ENCODE assay signal across 17 cellular contexts in genomic region chr15:45150481-45150880, GRCh38. TPM values are rescaled to one million over a fixed set of nuclear protein-coding genes. Genes with fewer than 3 reads are reported as not detected.
A peak's percentile ranks its signal among the peaks of the same experiment; 100 is the strongest.
DNase-seq lines count a peak whose midpoint lies in the region; ATAC-seq, FAIRE-seq and TF ChIP-seq lines count a peak whose summit lies in the region.
"Had no signal": no experiment of that assay in that cellular context is flagged by ENCODE, and none has a peak within 500 bp of the region (broad histone marks: within the 10 kb centered on the region; RNA-seq: fewer than 3 reads in every experiment).

No MANE protein-coding gene starts in this region.

- H3K27ac ChIP-seq in GM23248, result no peak overlapping the region
- H3K27ac ChIP-seq in RWPE2 (ENCODE audit: poor library complexity, severe bottlenecking), result no peak overlapping the region
- H3K27ac ChIP-seq in HepG2 (ENCODE audit: extremely low read length, insufficient read depth, low read length), result no peak overlapping the region
- H3K27ac ChIP-seq: A549 had no signal

- H3F3A ChIP-seq in GM23248 (ENCODE audit: insufficient read depth), result no peaks in the 10 kb centered on the region

- 42 to 47% methylated on average over 6 of the region's 6 CpGs for WGBS in GM23248 (ENCODE audit: low coverage in 1 of 2, low lambda C conversion rate in 2 of 2, missing lambda C conversion rate in 2 of 2), 2 experiments
- 57% methylated on average over 1 of the region's 6 CpGs for WGBS in HepG2 (ENCODE audit: low lambda C conversion rate)

- POLR2A ChIA-PET in HepG2 (lab: Yijun Ruan, JAX), result no interaction called here

- CTCF ChIA-PET in HepG2 (lab: Yijun Ruan, JAX; ENCODE audit: low intra/inter-chr PET ratio, low total read pairs), result no interaction called here

- BruUV-seq in HepG2 (replicated peaks; lab: Mats Ljungman, UMichigan), result no TSS peak

- H3K9ac ChIP-seq in GM23248, result no peak overlapping the region
- no peak overlapping the region for H3K9ac ChIP-seq in HepG2 (ENCODE audit: insufficient read depth, low read depth, low read length)

- H2AFZ ChIP-seq in GM23248 (no peak overlapping the region), HepG2 (ENCODE audit: low read length) (no peak overlapping the region)

- peak; percentile 40 for DNase-seq in GM23248
- DNase-seq in RWPE2 (ENCODE audit: low spot score), result peak; percentile 60
- DNase-seq in HepG2 (ENCODE audit: low spot score), result no peak
- no peak for DNase-seq in OCI-M2 (lab: John Stamatoyannopoulos, UW; ENCODE audit: unreplicated experiment)
- DNase-seq in NCI-H1105 treated with DMSO at 0.1 percent for 48 hours (lab: John Stamatoyannopoulos, UW), result no peak
- no peak for DNase-seq in NCI-H2227 treated with DMSO at 0.1 percent for 48 hours (lab: John Stamatoyannopoulos, UW)
- DNase-seq: CD8-positive, alpha-beta T cell; COR-L47; DMS153; DMS79 treated with DMSO at 0.1 percent for 48 hours had no signal

- H3K79me2 ChIP-seq in GM23248 (ENCODE audit: insufficient read depth), result no peaks in the 10 kb centered on the region
- no peaks in the 10 kb centered on the region for H3K79me2 ChIP-seq in HepG2 (ENCODE audit: insufficient read depth, low read length)

- peaks cover 23% of the 10 kb centered on the region for H3K4me1 ChIP-seq in GM23248 (ENCODE audit: insufficient read depth)
- H3K4me1 ChIP-seq in RWPE2 (ENCODE audit: insufficient read depth, poor library complexity, severe bottlenecking), result peaks cover 14% of the 10 kb centered on the region
- peaks cover 8% of the 10 kb centered on the region for H3K4me1 ChIP-seq in HepG2 (ENCODE audit: insufficient read depth, low read length)
- H3K4me1 ChIP-seq: A549 had no signal

- TF ChIP-seq EP300 in HepG2 (IDR thresholded peaks at IDR 0.05; ENCODE audit: low read depth in 2 of 2, low read length in 2 of 2) (no peak), HepG2 (CRISPR knock-in tag; IDR thresholded peaks at IDR 0.05; ENCODE audit: borderline replicate concordance) (no peak)

- H4K20me1 ChIP-seq in GM23248 (ENCODE audit: insufficient read depth) (no peaks in the 10 kb centered on the region), HepG2 (ENCODE audit: insufficient read depth, low read length) (no peaks in the 10 kb centered on the region)

- no peak overlapping the region for H3K4me3 ChIP-seq in GM23248
- H3K4me3 ChIP-seq in RWPE2 (ENCODE audit: severe bottlenecking), result no peak overlapping the region
- no peak overlapping the region for H3K4me3 ChIP-seq in HepG2 (replicated peaks in 1 of 3; ENCODE audit: insufficient read depth in 1 of 3, low read depth in 2 of 3, low read length in 3 of 3)
- H3K4me3 ChIP-seq: A549 had no signal

- no peak for TF ChIP-seq POLR2A in HepG2 (IDR thresholded peaks at IDR 0.05; ENCODE audit: insufficient read depth in 1 of 2, low read depth in 2 of 2, low read length in 2 of 2)

- no peak for FAIRE-seq in HepG2 (lab: Jason Lieb, UNC)
- FAIRE-seq: A549, D721Med, H54 had no signal

- in situ Hi-C loops in GM23248 (cut with MboI), result no loop called here
- in situ Hi-C loops in HepG2 (cut with HindIII; ENCODE audit: extremely low pct_ligation_motif_present, low pct_unique_long_range_greater_than_20kb), result no loop called here

- H3K27me3 ChIP-seq in GM23248 (replicated peaks; ENCODE audit: insufficient read depth) (no peaks in the 10 kb centered on the region), RWPE2 (ENCODE audit: insufficient read depth, poor library complexity, severe bottlenecking) (no peaks in the 10 kb centered on the region), HepG2 (ENCODE audit: control insufficient read depth in 1 of 2, insufficient read depth in 2 of 2, low read length in 2 of 2) (0 out of 5 replicates have a peak, but pooled peaks cover 0 to 15% of the 10 kb centered on the region in 2 experiments)

- no peaks in the 10 kb centered on the region for H3K36me3 ChIP-seq in GM23248 (ENCODE audit: low read depth)
- no peaks in the 10 kb centered on the region for H3K36me3 ChIP-seq in RWPE2 (ENCODE audit: low read depth)
- H3K36me3 ChIP-seq in HepG2 (replicated peaks in 1 of 2; ENCODE audit: control insufficient read depth in 1 of 2, insufficient read depth in 2 of 2, low read length in 2 of 2), result no peaks in the 10 kb centered on the region

- no peaks in the 10 kb centered on the region for H3K9me2 ChIP-seq in GM23248 (ENCODE audit: insufficient read depth)

- ATAC-seq in RWPE2 (ENCODE audit: low read depth) (peak; percentile 20; the same call in 1 of the 3 replicates), HepG2 (peak; percentile 52), HG03159 (IDR thresholded peaks at IDR 0.05; ENCODE audit: unreplicated experiment) (no peak)
- ATAC-seq: CD8-positive, alpha-beta T cell had no signal

- intact Hi-C loops in HepG2 (cut with micrococcal nuclease; ENCODE audit: unreplicated experiment), result no loop called here

- H3K9me3 ChIP-seq in GM23248 (ENCODE audit: low read depth) (no peaks in the 10 kb centered on the region), RWPE2 (ENCODE audit: severe bottlenecking) (no peaks in the 10 kb centered on the region), HepG2 (ENCODE audit: low read length) (no peaks in the 10 kb centered on the region)
- H3K9me3 ChIP-seq: A549 had no signal

- no peak for TF ChIP-seq CTCF in RWPE2 (IDR thresholded peaks at IDR 0.05; ENCODE audit: poor library complexity, severe bottlenecking)
- no peak for TF ChIP-seq CTCF in HepG2 (CRISPR knock-in tag; IDR thresholded peaks at IDR 0.05)

- H3K4me2 ChIP-seq in GM23248 (ENCODE audit: unreplicated experiment) (no peak overlapping the region), HepG2 (ENCODE audit: low read depth, low read length) (no peak overlapping the region)
- H3K4me2 ChIP-seq: A549 had no signal

- TF ChIP-seq RAD21 in HepG2 (CRISPR knock-in tag; IDR thresholded peaks at IDR 0.05), result no peak

RNA-seq across cellular contexts. Expression of gene DUOX1, which starts 20.7 kb away (rescaled TPM):
- 0.32 and 0.89 TPM in 2 replicates for total RNA-seq in GM23248 (2014; rRNA removed; shearing (Covaris generic))
- polyA plus RNA-seq in GM23248 (2016; fragmentation: Nextera tagmentation; extraction: Ambion mirVana) (1.5 and 1.8 TPM in 2 replicates), HepG2 (2011; rRNA removed) (0.03 TPM in 1 of 2 replicates, not detected in the other)
- not detected in 2 replicates for total RNA-seq in HepG2 (2016; rRNA removed; fragmentation: Illumina TruSeq; extraction: Trizol)
- total RNA-seq in HepG2 (2016; cell fraction: cytosol; rRNA removed; fragmentation: Illumina TruSeq; extraction: Trizol; ENCODE audit: low read depth), result not detected in 2 replicates
- total RNA-seq in HepG2 (2016; cell fraction: insoluble cytoplasmic fraction; rRNA removed; fragmentation: Illumina TruSeq; extraction: Trizol), result not detected in 2 replicates
- not detected in 2 replicates for total RNA-seq in HepG2 (2016; cell fraction: membrane; rRNA removed; fragmentation: Illumina TruSeq; extraction: Trizol)
- not detected in 2 replicates for total RNA-seq in HepG2 (2016; cell fraction: nucleus; rRNA removed; fragmentation: Illumina TruSeq; extraction: Trizol)
- not detected in 2 replicates for polyA plus RNA-seq in HepG2 (2011; cell fraction: cytosol; rRNA removed)
- polyA plus RNA-seq in HepG2 (2011; cell fraction: nucleus; rRNA removed), result 0.03 TPM in 1 of 2 replicates, not detected in the other
- 0.28 and 0.65 TPM in 2 replicates for polyA plus RNA-seq in HepG2 (2012)
- polyA plus RNA-seq in HepG2 (2016; cell fraction: cytosol; fragmentation: Illumina TruSeq; extraction: Trizol; ENCODE audit: low read depth), result not detected in 2 replicates
- 0.13 TPM in 1 of 2 replicates, not detected in the other for polyA plus RNA-seq in HepG2 (2016; cell fraction: insoluble cytoplasmic fraction; fragmentation: Illumina TruSeq; extraction: Trizol; ENCODE audit: low read depth)
- not detected in 2 replicates for polyA plus RNA-seq in HepG2 (2016; cell fraction: membrane; fragmentation: Illumina TruSeq; extraction: Trizol; ENCODE audit: low read depth)
- not detected in 2 replicates for polyA plus RNA-seq in HepG2 (2016; cell fraction: nucleus; fragmentation: Illumina TruSeq; extraction: Trizol; ENCODE audit: insufficient read depth, low read depth)
- polyA minus RNA-seq in HepG2 (2011; rRNA and poly(A)+ RNA removed; ENCODE audit: low replicate concordance), result 0.47 TPM in 1 of 2 replicates, not detected in the other
- not detected in 2 replicates for polyA minus RNA-seq in HepG2 (2011; cell fraction: cytosol; rRNA and poly(A)+ RNA removed)
- polyA minus RNA-seq in HepG2 (2011; cell fraction: nucleus; rRNA and poly(A)+ RNA removed), result not detected in 2 replicates
- total RNA-seq: CD8-positive, alpha-beta T cell; HT1080 had no signal
- polyA plus RNA-seq: A549 had no signal

RNA-seq across cellular contexts. Expression of gene DUOXA1, which starts 20.8 kb away (rescaled TPM):
- 2.4 TPM in 1 of 2 replicates, not detected in the other for total RNA-seq in GM23248 (2014; rRNA removed; shearing (Covaris generic))
- 0.48 and 0.61 TPM in 2 replicates for polyA plus RNA-seq in GM23248 (2016; fragmentation: Nextera tagmentation; extraction: Ambion mirVana)
- not detected in 2 replicates for total RNA-seq in HepG2 (2016; rRNA removed; fragmentation: Illumina TruSeq; extraction: Trizol)
- not detected in 2 replicates for total RNA-seq in HepG2 (2016; cell fraction: cytosol; rRNA removed; fragmentation: Illumina TruSeq; extraction: Trizol; ENCODE audit: low read depth)
- total RNA-seq in HepG2 (2016; cell fraction: insoluble cytoplasmic fraction; rRNA removed; fragmentation: Illumina TruSeq; extraction: Trizol), result not detected in 2 replicates
- total RNA-seq in HepG2 (2016; cell fraction: membrane; rRNA removed; fragmentation: Illumina TruSeq; extraction: Trizol), result not detected in 2 replicates
- total RNA-seq in HepG2 (2016; cell fraction: nucleus; rRNA removed; fragmentation: Illumina TruSeq; extraction: Trizol), result not detected in 2 replicates
- 0.10 TPM in 1 of 2 replicates, not detected in the other for polyA plus RNA-seq in HepG2 (2011; rRNA removed)
- 0.03 and 0.07 TPM in 2 replicates for polyA plus RNA-seq in HepG2 (2011; cell fraction: cytosol; rRNA removed)
- polyA plus RNA-seq in HepG2 (2011; cell fraction: nucleus; rRNA removed), result 0.14 TPM in 1 of 2 replicates, not detected in the other
- polyA plus RNA-seq in HepG2 (2012), result 0.19 TPM in 1 of 2 replicates, not detected in the other
- polyA plus RNA-seq in HepG2 (2016; cell fraction: cytosol; fragmentation: Illumina TruSeq; extraction: Trizol; ENCODE audit: low read depth), result not detected in 2 replicates
- not detected in 2 replicates for polyA plus RNA-seq in HepG2 (2016; cell fraction: insoluble cytoplasmic fraction; fragmentation: Illumina TruSeq; extraction: Trizol; ENCODE audit: low read depth)
- polyA plus RNA-seq in HepG2 (2016; cell fraction: membrane; fragmentation: Illumina TruSeq; extraction: Trizol; ENCODE audit: low read depth), result not detected in 2 replicates
- not detected in 2 replicates for polyA plus RNA-seq in HepG2 (2016; cell fraction: nucleus; fragmentation: Illumina TruSeq; extraction: Trizol; ENCODE audit: insufficient read depth, low read depth)
- polyA minus RNA-seq in HepG2 (2011; rRNA and poly(A)+ RNA removed; ENCODE audit: low replicate concordance), result 0.14 TPM in 2 replicates
- not detected in 2 replicates for polyA minus RNA-seq in HepG2 (2011; cell fraction: cytosol; rRNA and poly(A)+ RNA removed)
- not detected in 2 replicates for polyA minus RNA-seq in HepG2 (2011; cell fraction: nucleus; rRNA and poly(A)+ RNA removed)
- total RNA-seq: CD8-positive, alpha-beta T cell had no signal
- polyA plus RNA-seq: BJ, CD14-positive monocyte had no signal

RNA-seq across cellular contexts. Expression of gene DUOXA2, which starts 36.4 kb away (rescaled TPM):
- total RNA-seq in GM23248 (2014; rRNA removed; shearing (Covaris generic)), result not detected in 2 replicates
- polyA plus RNA-seq in GM23248 (2016; fragmentation: Nextera tagmentation; extraction: Ambion mirVana), result not detected in 2 replicates
- total RNA-seq in HepG2 (2016; rRNA removed; fragmentation: Illumina TruSeq; extraction: Trizol), result not detected in 2 replicates
- not detected in 2 replicates for total RNA-seq in HepG2 (2016; cell fraction: cytosol; rRNA removed; fragmentation: Illumina TruSeq; extraction: Trizol; ENCODE audit: low read depth)
- total RNA-seq in HepG2 (2016; cell fraction: insoluble cytoplasmic fraction; rRNA removed; fragmentation: Illumina TruSeq; extraction: Trizol), result not detected in 2 replicates
- total RNA-seq in HepG2 (2016; cell fraction: membrane; rRNA removed; fragmentation: Illumina TruSeq; extraction: Trizol), result not detected in 2 replicates
- total RNA-seq in HepG2 (2016; cell fraction: nucleus; rRNA removed; fragmentation: Illumina TruSeq; extraction: Trizol), result not detected in 2 replicates
- 0.32 and 0.61 TPM in 2 replicates for polyA plus RNA-seq in HepG2 (2011; rRNA removed)
- polyA plus RNA-seq in HepG2 (2011; cell fraction: cytosol; rRNA removed), result 0.27 TPM in 2 replicates
- 0.90 and 1.2 TPM in 2 replicates for polyA plus RNA-seq in HepG2 (2011; cell fraction: nucleus; rRNA removed)
- 0.12 and 0.71 TPM in 2 replicates for polyA plus RNA-seq in HepG2 (2012)
- polyA plus RNA-seq in HepG2 (2016; cell fraction: cytosol; fragmentation: Illumina TruSeq; extraction: Trizol; ENCODE audit: low read depth), result not detected in 2 replicates
- not detected in 2 replicates for polyA plus RNA-seq in HepG2 (2016; cell fraction: insoluble cytoplasmic fraction; fragmentation: Illumina TruSeq; extraction: Trizol; ENCODE audit: low read depth)
- not detected in 2 replicates for polyA plus RNA-seq in HepG2 (2016; cell fraction: membrane; fragmentation: Illumina TruSeq; extraction: Trizol; ENCODE audit: low read depth)
- polyA plus RNA-seq in HepG2 (2016; cell fraction: nucleus; fragmentation: Illumina TruSeq; extraction: Trizol; ENCODE audit: insufficient read depth, low read depth), result not detected in 2 replicates
- 0.32 TPM in 1 of 2 replicates, not detected in the other for polyA minus RNA-seq in HepG2 (2011; rRNA and poly(A)+ RNA removed; ENCODE audit: low replicate concordance)
- not detected in 2 replicates for polyA minus RNA-seq in HepG2 (2011; cell fraction: cytosol; rRNA and poly(A)+ RNA removed)
- polyA minus RNA-seq in HepG2 (2011; cell fraction: nucleus; rRNA and poly(A)+ RNA removed), result 0.37 TPM in 1 of 2 replicates, not detected in the other
- total RNA-seq: CD8-positive, alpha-beta T cell; HT1080 had no signal
- polyA plus RNA-seq: A549, BJ, CD14-positive monocyte had no signal

RNA-seq across cellular contexts. Expression of gene DUOX2, which starts 36.5 kb away (rescaled TPM):
- not detected in 2 replicates for total RNA-seq in GM23248 (2014; rRNA removed; shearing (Covaris generic))
- polyA plus RNA-seq in GM23248 (2016; fragmentation: Nextera tagmentation; extraction: Ambion mirVana) (0.03 TPM in 2 replicates), HepG2 (2011; rRNA removed) (0.08 and 0.27 TPM in 2 replicates)
- not detected in 2 replicates for total RNA-seq in HepG2 (2016; rRNA removed; fragmentation: Illumina TruSeq; extraction: Trizol)
- total RNA-seq in HepG2 (2016; cell fraction: cytosol; rRNA removed; fragmentation: Illumina TruSeq; extraction: Trizol; ENCODE audit: low read depth), result not detected in 2 replicates
- total RNA-seq in HepG2 (2016; cell fraction: insoluble cytoplasmic fraction; rRNA removed; fragmentation: Illumina TruSeq; extraction: Trizol), result not detected in 2 replicates
- total RNA-seq in HepG2 (2016; cell fraction: membrane; rRNA removed; fragmentation: Illumina TruSeq; extraction: Trizol), result not detected in 2 replicates
- total RNA-seq in HepG2 (2016; cell fraction: nucleus; rRNA removed; fragmentation: Illumina TruSeq; extraction: Trizol), result not detected in 2 replicates
- polyA plus RNA-seq in HepG2 (2011; cell fraction: cytosol; rRNA removed), result 0.04 and 0.06 TPM in 2 replicates
- 1.3 and 1.5 TPM in 2 replicates for polyA plus RNA-seq in HepG2 (2011; cell fraction: nucleus; rRNA removed)
- 0.09 and 0.39 TPM in 2 replicates for polyA plus RNA-seq in HepG2 (2012)
- not detected in 2 replicates for polyA plus RNA-seq in HepG2 (2016; cell fraction: cytosol; fragmentation: Illumina TruSeq; extraction: Trizol; ENCODE audit: low read depth)
- not detected in 2 replicates for polyA plus RNA-seq in HepG2 (2016; cell fraction: insoluble cytoplasmic fraction; fragmentation: Illumina TruSeq; extraction: Trizol; ENCODE audit: low read depth)
- polyA plus RNA-seq in HepG2 (2016; cell fraction: membrane; fragmentation: Illumina TruSeq; extraction: Trizol; ENCODE audit: low read depth), result not detected in 2 replicates
- polyA plus RNA-seq in HepG2 (2016; cell fraction: nucleus; fragmentation: Illumina TruSeq; extraction: Trizol; ENCODE audit: insufficient read depth, low read depth), result not detected in 2 replicates
- 0.02 and 0.16 TPM in 2 replicates for polyA minus RNA-seq in HepG2 (2011; rRNA and poly(A)+ RNA removed; ENCODE audit: low replicate concordance)
- 0.09 and 0.30 TPM in 2 replicates for polyA minus RNA-seq in HepG2 (2011; cell fraction: cytosol; rRNA and poly(A)+ RNA removed)
- polyA minus RNA-seq in HepG2 (2011; cell fraction: nucleus; rRNA and poly(A)+ RNA removed), result 0.39 and 0.62 TPM in 2 replicates
- polyA plus RNA-seq: BJ, CD14-positive monocyte had no signal

RNA-seq across cellular contexts. Expression of gene SHF, which starts 37.3 kb away (rescaled TPM):
- total RNA-seq in GM23248 (2014; rRNA removed; shearing (Covaris generic)), result 0.25 and 0.32 TPM in 2 replicates
- 0.76 and 0.93 TPM in 2 replicates for polyA plus RNA-seq in GM23248 (2016; fragmentation: Nextera tagmentation; extraction: Ambion mirVana)
- total RNA-seq in HepG2 (2016; rRNA removed; fragmentation: Illumina TruSeq; extraction: Trizol), result 16.8 and 25.5 TPM in 2 replicates
- 12.8 and 14.1 TPM in 2 replicates for total RNA-seq in HepG2 (2016; cell fraction: cytosol; rRNA removed; fragmentation: Illumina TruSeq; extraction: Trizol; ENCODE audit: low read depth)
- total RNA-seq in HepG2 (2016; cell fraction: insoluble cytoplasmic fraction; rRNA removed; fragmentation: Illumina TruSeq; extraction: Trizol), result 14.2 and 23.0 TPM in 2 replicates
- 21.8 and 26.1 TPM in 2 replicates for total RNA-seq in HepG2 (2016; cell fraction: membrane; rRNA removed; fragmentation: Illumina TruSeq; extraction: Trizol)
- total RNA-seq in HepG2 (2016; cell fraction: nucleus; rRNA removed; fragmentation: Illumina TruSeq; extraction: Trizol), result 19.6 and 27.1 TPM in 2 replicates
- 20.9 and 21.4 TPM in 2 replicates for polyA plus RNA-seq in HepG2 (2011; rRNA removed)
- polyA plus RNA-seq in HepG2 (2011; cell fraction: cytosol; rRNA removed), result 13.0 and 16.7 TPM in 2 replicates
- polyA plus RNA-seq in HepG2 (2011; cell fraction: nucleus; rRNA removed), result 19.6 and 22.5 TPM in 2 replicates
- 20.3 and 23.9 TPM in 2 replicates for polyA plus RNA-seq in HepG2 (2012)
- polyA plus RNA-seq in HepG2 (2016; cell fraction: cytosol; fragmentation: Illumina TruSeq; extraction: Trizol; ENCODE audit: low read depth), result 15.0 and 15.7 TPM in 2 replicates
- 20.8 and 23.0 TPM in 2 replicates for polyA plus RNA-seq in HepG2 (2016; cell fraction: insoluble cytoplasmic fraction; fragmentation: Illumina TruSeq; extraction: Trizol; ENCODE audit: low read depth)
- 19.3 and 22.0 TPM in 2 replicates for polyA plus RNA-seq in HepG2 (2016; cell fraction: membrane; fragmentation: Illumina TruSeq; extraction: Trizol; ENCODE audit: low read depth)
- polyA plus RNA-seq in HepG2 (2016; cell fraction: nucleus; fragmentation: Illumina TruSeq; extraction: Trizol; ENCODE audit: insufficient read depth, low read depth), result 27.9 and 28.2 TPM in 2 replicates
- polyA minus RNA-seq in HepG2 (2011; rRNA and poly(A)+ RNA removed; ENCODE audit: low replicate concordance), result 3.7 and 33.1 TPM in 2 replicates
- 10.0 and 13.8 TPM in 2 replicates for polyA minus RNA-seq in HepG2 (2011; cell fraction: cytosol; rRNA and poly(A)+ RNA removed)
- 18.3 and 18.9 TPM in 2 replicates for polyA minus RNA-seq in HepG2 (2011; cell fraction: nucleus; rRNA and poly(A)+ RNA removed)

Comparison
In these comparisons a context has a peak if more than half of its experiments do, and no peak if none do; other contexts are left out.
1. DNase-seq: peak in GM23248 (single experiment) and RWPE2 (single experiment); none in HepG2 (single experiment), OCI-M2 (single experiment), NCI-H1105 treated with DMSO at 0.1 percent for 48 hours (single experiment) and NCI-H2227 treated with DMSO at 0.1 percent for 48 hours (single experiment).